ENCODE assay signal across 1 cellular context in the genomic region with DNA sequence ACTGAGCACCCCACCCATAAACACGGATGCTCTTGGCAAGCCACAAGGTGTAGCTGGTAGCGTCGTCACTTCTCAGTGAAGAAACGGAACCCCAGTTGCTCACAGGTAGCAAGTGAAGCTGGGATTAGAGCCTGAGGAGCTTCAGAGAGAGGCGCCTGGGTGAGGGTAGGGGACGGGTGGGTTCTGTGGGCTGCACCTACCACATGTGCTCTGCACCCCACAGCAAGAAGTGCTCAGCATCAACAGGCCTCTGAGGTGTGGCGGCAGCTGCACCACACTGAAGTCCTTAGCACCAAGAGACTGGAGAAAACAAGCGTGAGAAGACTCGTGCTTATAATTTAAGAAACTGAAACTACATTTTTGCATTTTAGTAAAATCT.
TF ChIP-seq lines count a peak whose summit lies in the region.

No MANE protein-coding gene starts in this region.

TF ChIP-seq in GM12878, 131 proteins besides CTCF, POLR2A, EP300 and RAD21 (continued from another document):
- TF ChIP-seq ZBTB33 (IDR thresholded peaks at IDR 0.05): no peak
- no peak for TF ChIP-seq CUX1 (IDR thresholded peaks at IDR 0.05; ENCODE audit: insufficient replicate concordance, low read depth, low read length)
